1 cellular context compared by ENCODE assay signal in the genomic region with DNA sequence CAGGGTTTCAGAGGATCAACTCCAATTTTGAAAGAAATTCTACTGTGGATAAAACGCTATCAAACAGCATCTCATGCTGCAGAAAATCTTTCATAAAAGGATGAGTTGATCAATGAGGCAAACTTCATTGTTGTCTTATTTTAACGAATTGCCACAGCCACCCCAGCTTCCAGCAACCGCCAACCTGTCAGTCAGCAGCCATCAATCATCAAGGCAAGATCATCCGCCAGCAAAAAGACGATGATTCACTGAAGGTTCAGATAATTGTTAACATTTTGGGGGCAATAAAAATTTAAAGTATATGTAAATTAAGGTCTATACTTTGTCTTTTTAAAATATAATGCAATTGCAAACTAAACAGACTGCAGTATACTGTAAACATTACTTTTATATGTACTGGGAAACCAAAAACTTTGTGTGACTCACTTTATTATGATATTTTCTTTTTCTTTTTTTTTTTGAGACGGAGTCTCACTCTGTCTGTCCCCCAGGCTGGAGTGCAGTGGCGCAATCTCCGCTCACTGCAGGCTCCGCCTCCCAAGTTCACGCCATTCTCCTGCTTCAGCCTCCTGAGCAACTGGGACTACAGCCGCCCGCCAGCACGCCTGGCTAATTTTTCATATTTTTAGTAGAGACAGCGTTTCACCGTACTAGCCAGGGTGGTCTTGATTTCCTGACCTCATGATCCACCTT.
TF ChIP-seq lines count a peak whose summit lies in the region.

No MANE protein-coding gene starts in this region.

TF ChIP-seq in K562, 482 proteins besides CTCF, POLR2A, EP300 and RAD21 (continued from another document):
- TF ChIP-seq ZBTB40 (IDR thresholded peaks at IDR 0.05) (no peak), ZBTB40 (CRISPR knock-in tag; IDR thresholded peaks at IDR 0.05) (no peak), GABPA (tag; conservative IDR thresholded peaks at IDR 0.05; ENCODE audit: low read depth) (no peak), CEBPB (tag; IDR thresholded peaks at IDR 0.05) (peak; percentile 55; the same call in 1 of the 2 replicates)
